In the genomic region with DNA sequence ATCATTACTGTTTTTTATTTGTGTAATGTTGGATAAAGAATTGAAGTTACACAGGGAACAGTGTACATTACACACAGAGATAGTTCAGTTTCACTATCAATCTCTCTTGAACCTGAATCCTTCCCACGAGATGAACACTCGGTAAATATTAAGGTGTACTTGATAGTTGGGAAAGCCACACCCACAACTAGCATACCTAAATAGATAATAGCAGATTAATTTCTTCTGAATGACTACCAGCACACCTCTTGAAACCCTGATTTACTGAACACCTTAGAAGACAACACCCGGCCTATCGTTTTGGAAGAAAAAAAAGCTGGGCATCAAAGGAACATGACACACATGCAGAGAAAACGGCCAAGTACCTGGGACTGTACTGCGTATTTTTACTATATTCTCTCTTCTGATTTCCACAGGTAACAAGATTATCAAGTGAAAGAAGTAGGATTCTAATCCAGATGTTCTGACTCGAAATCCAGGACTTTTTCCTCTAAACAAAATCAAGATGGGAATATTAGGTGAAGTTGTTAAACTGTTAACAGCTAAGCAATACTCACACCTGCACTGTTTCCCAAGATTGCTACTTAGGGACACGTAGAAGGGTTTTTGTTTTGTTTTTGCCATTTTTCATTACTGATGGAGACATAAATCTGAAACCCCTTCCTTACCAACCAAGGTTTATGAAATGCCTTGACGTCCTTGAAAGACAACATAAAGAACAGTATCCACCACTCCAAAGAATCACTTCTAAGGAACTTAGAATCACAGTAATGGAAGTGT, we compare ENCODE assay signal across 8 cellular contexts. TPM values are rescaled to one million over a fixed set of nuclear protein-coding genes. Genes with fewer than 3 reads are reported as not detected.
A peak's percentile ranks its signal among the peaks of the same experiment; 100 is the strongest.
DNase-seq lines count a peak whose midpoint lies in the region; ATAC-seq and TF ChIP-seq lines count a peak whose summit lies in the region.

No MANE protein-coding gene starts in this region.

- peaks cover 0 to 8% of the 10 kb centered on the region in 2 experiments for H3K36me3 ChIP-seq in SK-N-SH (replicated peaks in 1 of 2; ENCODE audit: control insufficient read depth in 1 of 2, insufficient read depth in 2 of 2, low read length in 1 of 2)

- H2AFZ ChIP-seq in SK-N-SH (ENCODE audit: low read depth), result peak overlapping the region; percentile 99

- peaks cover 20% of the 10 kb centered on the region for H3K36me3 Mint-ChIP-seq in activated T-helper 17 cell treated with anti-CD3 and anti-CD28 coated beads, Interleukin-2, amount 50 U/mL, for 72 hours (ENCODE audit: low read depth)
- peaks cover 15% of the 10 kb centered on the region for H3K36me3 Mint-ChIP-seq in stimulated activated effector memory CD8-positive, alpha-beta T cell treated with anti-CD3 and anti-CD28 coated beads, Interleukin-12 subunit alpha, Interleukin-12 subunit beta, amount 100 ng/mL, for 72 hours

- DNase-seq in SK-N-SH, result no peak
- DNase-seq in stimulated activated effector memory CD8-positive, alpha-beta T cell treated with anti-CD3 and anti-CD28 coated beads, Interleukin-12 subunit alpha, Interleukin-12 subunit beta, amount 100 ng/mL, for 72 hours (ENCODE audit: low spot score in 2 of 2), result no peak
- DNase-seq in CD1c-positive myeloid dendritic cell (ENCODE audit: extremely low spot score), result no peak
- DNase-seq in ureter (ENCODE audit: low spot score), result no peak

- H3K27me3 Mint-ChIP-seq in activated T-helper 17 cell treated with anti-CD3 and anti-CD28 coated beads, Interleukin-2, amount 50 U/mL, for 72 hours, result no peaks in the 10 kb centered on the region

- H3K4me2 ChIP-seq in SK-N-SH, result peak overlapping the region; percentile 89

- no peak for TF ChIP-seq EP300 in SK-N-SH (IDR thresholded peaks at IDR 0.05; ENCODE audit: borderline replicate concordance in 1 of 2, low read depth in 1 of 2, low read length in 1 of 2)

- H3K79me2 ChIP-seq in SK-N-SH (ENCODE audit: insufficient read depth), result peaks cover 56% of the 10 kb centered on the region; the same call in 1 of the 2 replicates

- H4K20me1 ChIP-seq in SK-N-SH (ENCODE audit: insufficient read depth), result no peaks in the 10 kb centered on the region

- TF ChIP-seq CTCF in SK-N-SH (IDR thresholded peaks at IDR 0.05), result no peak

- peaks cover 0 to 4% of the 10 kb centered on the region in 2 experiments; a peak in 2 of 4 replicates for H3K4me1 ChIP-seq in SK-N-SH (ENCODE audit: control insufficient read depth in 1 of 2, insufficient read depth in 2 of 2, low read depth in 1 of 2, low read length in 1 of 2)

- peak overlapping the region; percentile 94 for H3K4me3 Mint-ChIP-seq in activated T-helper 17 cell treated with anti-CD3 and anti-CD28 coated beads, Interleukin-2, amount 50 U/mL, for 72 hours
- H3K4me3 Mint-ChIP-seq in stimulated activated effector memory CD8-positive, alpha-beta T cell treated with anti-CD3 and anti-CD28 coated beads, Interleukin-12 subunit alpha, Interleukin-12 subunit beta, amount 100 ng/mL, for 72 hours, result peak overlapping the region; percentile 99

- CTCF ChIA-PET in SK-N-SH (lab: Yijun Ruan, JAX), result interaction anchor here (1.0 kb wide), 1 partner anchor 131 kb away, joined by 3 read pairs; no protein-coding TSS in a partner anchor

- WGBS in SK-N-SH (ENCODE audit: low lambda C conversion rate), result 74% methylated on average over 9 of the region's 9 CpGs

- peak overlapping the region; percentile 99 for H3K27ac Mint-ChIP-seq in activated T-helper 17 cell treated with anti-CD3 and anti-CD28 coated beads, Interleukin-2, amount 50 U/mL, for 72 hours
- H3K27ac Mint-ChIP-seq in stimulated activated effector memory CD8-positive, alpha-beta T cell treated with anti-CD3 and anti-CD28 coated beads, Interleukin-12 subunit alpha, Interleukin-12 subunit beta, amount 100 ng/mL, for 72 hours, result peak overlapping the region; percentile 100

- H3F3A ChIP-seq in SK-N-SH (replicated peaks; ENCODE audit: insufficient read depth), result peaks cover 3% of the 10 kb centered on the region

- H3K4me1 Mint-ChIP-seq in activated T-helper 17 cell treated with anti-CD3 and anti-CD28 coated beads, Interleukin-2, amount 50 U/mL, for 72 hours, result peaks cover 23% of the 10 kb centered on the region
- peaks cover 45% of the 10 kb centered on the region for H3K4me1 Mint-ChIP-seq in stimulated activated effector memory CD8-positive, alpha-beta T cell treated with anti-CD3 and anti-CD28 coated beads, Interleukin-12 subunit alpha, Interleukin-12 subunit beta, amount 100 ng/mL, for 72 hours

- no peaks in the 10 kb centered on the region for H3K27me3 ChIP-seq in SK-N-SH (ENCODE audit: insufficient read depth)

- H3K9ac ChIP-seq in SK-N-SH, result peak overlapping the region; percentile 91; the same call in 1 of the 2 replicates

- ATAC-seq in SK-N-SH treated with all-trans-retinoic acid at 6 μM for 48 hours (no peak), HG03139 (IDR thresholded peaks at IDR 0.05; ENCODE audit: unreplicated experiment) (no peak)
- ATAC-seq in activated T-helper 17 cell treated with anti-CD3 and anti-CD28 coated beads, Interleukin-2, amount 50 U/mL, for 72 hours (replicated peaks), result no peak
- ATAC-seq in stimulated activated effector memory CD8-positive, alpha-beta T cell treated with anti-CD3 and anti-CD28 coated beads, Interleukin-12 subunit alpha, Interleukin-12 subunit beta, amount 100 ng/mL, for 72 hours, result no peak

- H3K27ac ChIP-seq in SK-N-SH (ENCODE audit: low read depth in 2 of 2, low read length in 1 of 2), result no peak overlapping the region; a peak in 1 of 4 replicates

- peak overlapping the region; percentile 91 to 99 for H3K4me3 ChIP-seq in SK-N-SH (ENCODE audit: low read depth in 2 of 2, low read length in 1 of 2)
- peak overlapping the region; percentile 80 for H3K4me3 ChIP-seq in iPS-18c (ENCODE audit: insufficient read depth, low read depth, low read length)

- TF ChIP-seq RAD21 in SK-N-SH (IDR thresholded peaks at IDR 0.05; ENCODE audit: low read length), result no peak

- H3K9me3 ChIP-seq in SK-N-SH, result no peaks in the 10 kb centered on the region
- peaks cover 2% of the 10 kb centered on the region for H3K9me3 ChIP-seq in iPS-18c (ENCODE audit: control insufficient read depth, insufficient read depth, low read length)

- H3K9me2 ChIP-seq in SK-N-SH, result no peaks in the 10 kb centered on the region

- H3K9me3 Mint-ChIP-seq in activated T-helper 17 cell treated with anti-CD3 and anti-CD28 coated beads, Interleukin-2, amount 50 U/mL, for 72 hours, result no peaks in the 10 kb centered on the region
- peaks cover 7% of the 10 kb centered on the region for H3K9me3 Mint-ChIP-seq in stimulated activated effector memory CD8-positive, alpha-beta T cell treated with anti-CD3 and anti-CD28 coated beads, Interleukin-12 subunit alpha, Interleukin-12 subunit beta, amount 100 ng/mL, for 72 hours

- POLR2A ChIA-PET in SK-N-SH (lab: Yijun Ruan, JAX), result no interaction called here

TF ChIP-seq in SK-N-SH, 30 proteins besides CTCF, POLR2A, EP300 and RAD21 (continues in another document):
- TF ChIP-seq FOSL2 (IDR thresholded peaks at IDR 0.05; ENCODE audit: borderline replicate concordance, low read depth) (no peak), ELF1 (IDR thresholded peaks at IDR 0.05) (no peak), RFX5 (IDR thresholded peaks at IDR 0.05; ENCODE audit: low read length) (no peak)
- TF ChIP-seq, protein P1, sequence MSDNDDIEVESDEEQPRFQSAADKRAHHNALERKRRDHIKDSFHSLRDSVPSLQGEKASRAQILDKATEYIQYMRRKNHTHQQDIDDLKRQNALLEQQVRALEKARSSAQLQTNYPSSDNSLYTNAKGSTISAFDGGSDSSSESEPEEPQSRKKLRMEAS (IDR thresholded peaks at IDR 0.05; ENCODE audit: low read depth), result no peak

TF ChIP-seq in SK-N-SH treated with all-trans-retinoic acid at 6 μM for 48 hours, 23 proteins besides CTCF, POLR2A, EP300 and RAD21 (continues in another document):
- TF ChIP-seq, protein P2, sequence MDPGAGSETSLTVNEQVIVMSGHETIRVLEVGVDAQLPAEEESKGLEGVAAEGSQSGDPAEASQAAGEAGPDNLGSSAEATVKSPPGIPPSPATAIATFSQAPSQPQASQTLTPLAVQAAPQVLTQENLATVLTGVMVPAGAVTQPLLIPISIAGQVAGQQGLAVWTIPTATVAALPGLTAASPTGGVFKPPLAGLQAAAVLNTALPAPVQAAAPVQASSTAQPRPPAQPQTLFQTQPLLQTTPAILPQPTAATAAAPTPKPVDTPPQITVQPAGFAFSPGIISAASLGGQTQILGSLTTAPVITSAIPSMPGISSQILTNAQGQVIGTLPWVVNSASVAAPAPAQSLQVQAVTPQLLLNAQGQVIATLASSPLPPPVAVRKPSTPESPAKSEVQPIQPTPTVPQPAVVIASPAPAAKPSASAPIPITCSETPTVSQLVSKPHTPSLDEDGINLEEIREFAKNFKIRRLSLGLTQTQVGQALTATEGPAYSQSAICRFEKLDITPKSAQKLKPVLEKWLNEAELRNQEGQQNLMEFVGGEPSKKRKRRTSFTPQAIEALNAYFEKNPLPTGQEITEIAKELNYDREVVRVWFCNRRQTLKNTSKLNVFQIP (CRISPR knock-in tag; IDR thresholded peaks at IDR 0.05; ENCODE audit: borderline replicate concordance, low read depth), result no peak
- TF ChIP-seq ZFP30 (CRISPR knock-in tag; IDR thresholded peaks at IDR 0.05) (no peak), ISL1 (CRISPR knock-in tag; IDR thresholded peaks at IDR 0.05) (no peak), BACH2 (CRISPR knock-in tag; IDR thresholded peaks at IDR 0.05; ENCODE audit: borderline replicate concordance) (no peak), CSDC2 (CRISPR knock-in tag; IDR thresholded peaks at IDR 0.05) (no peak)

RNA-seq across cellular contexts. Expression of a gene that starts 1.0 kb away (rescaled TPM):
- 1.3 and 1.6 TPM in 2 replicates for polyA plus RNA-seq in SK-N-SH (2012; rRNA removed)
- polyA plus RNA-seq in SK-N-SH (2012; cell fraction: cytosol; rRNA removed), result 1.3 and 1.7 TPM in 2 replicates
- 1.9 and 2.7 TPM in 2 replicates for polyA plus RNA-seq in SK-N-SH (2012; cell fraction: nucleus; rRNA removed)
- total RNA-seq in activated T-helper 17 cell treated with anti-CD3 and anti-CD28 coated beads, Interleukin-2, amount 50 U/mL, for 72 hours, result 10 to 100 TPM; 10.8 to 14.8 TPM
- 30.7 TPM for total RNA-seq in ureter

RNA-seq across cellular contexts. Expression of a gene that starts 6.2 kb away (rescaled TPM):
- polyA plus RNA-seq in SK-N-SH (2012; rRNA removed), result not detected in 2 replicates
- not detected in 2 replicates for polyA plus RNA-seq in SK-N-SH (2012; cell fraction: cytosol; rRNA removed)
- not detected in 2 replicates for polyA plus RNA-seq in SK-N-SH (2012; cell fraction: nucleus; rRNA removed)
- total RNA-seq in activated T-helper 17 cell treated with anti-CD3 and anti-CD28 coated beads, Interleukin-2, amount 50 U/mL, for 72 hours, result under 1 TPM; 0.09 to 0.48 TPM
- total RNA-seq in ureter, result 0.23 TPM
